26 cellular contexts compared by ENCODE assay signal in the genomic region with DNA sequence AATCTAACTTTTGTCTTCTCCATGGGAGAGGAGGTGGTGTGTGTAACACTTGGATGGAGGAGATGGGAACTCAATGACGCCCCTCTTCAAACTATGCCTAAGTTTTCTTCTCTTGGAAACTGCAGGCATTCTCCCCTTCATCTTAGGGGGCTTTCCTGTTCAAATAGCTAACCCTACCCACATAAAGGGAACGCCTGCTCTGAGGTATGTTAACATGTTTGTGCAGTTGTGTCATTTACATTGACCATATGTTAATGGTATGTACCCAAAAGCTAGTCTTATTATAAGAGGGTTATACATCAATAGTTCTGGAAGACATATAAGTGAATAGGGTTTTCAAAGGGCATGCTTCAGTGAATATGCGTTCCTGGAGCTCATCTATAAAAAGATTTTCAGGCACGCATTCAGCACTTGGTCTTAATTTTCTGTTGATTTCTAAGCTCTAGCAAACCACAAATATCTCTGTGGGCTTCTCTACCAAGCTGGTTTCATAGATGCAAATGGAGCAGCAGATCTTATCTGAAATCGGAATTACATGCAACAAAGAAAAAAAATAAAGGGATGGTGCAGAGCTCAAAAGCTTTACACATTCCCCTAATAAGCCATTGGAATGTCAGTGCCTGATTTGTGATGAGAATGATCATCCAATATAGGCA.
"Had no signal": no experiment of that assay in that cellular context is flagged by ENCODE, and none has a peak within 500 bp of the region (broad histone marks: within the 10 kb centered on the region; RNA-seq: fewer than 3 reads in every experiment).

No MANE protein-coding gene starts in this region.

- H3K4me1 Mint-ChIP-seq: activated B cell treated with CpG ODN at 0.5 μM for 24 hours; activated T-helper 17 cell treated with anti-CD3 and anti-CD28 coated beads, Interleukin-2, amount 50 U/mL, for 72 hours; central memory CD8-positive, alpha-beta T cell had no signal

- H3K27me3 ChIP-seq: brain microvascular endothelial cell had no signal

- H3K27ac ChIP-seq: brain microvascular endothelial cell, coronary artery, WERI-Rb-1 had no signal

- H3K4me3 ChIP-seq: coronary artery had no signal

- H3K4me3 Mint-ChIP-seq: activated B cell treated with CpG ODN at 0.5 μM for 24 hours; activated CD8-positive, alpha-beta T cell treated with anti-CD3 and anti-CD28 coated beads for 36 hours; activated naive CD8-positive, alpha-beta T cell; activated T-cell treated with anti-CD3 and anti-CD28 coated beads, Interleukin-2, amount 50 U/mL, for 4 hours; activated T-helper 17 cell treated with anti-CD3 and anti-CD28 coated beads, Interleukin-2, amount 50 U/mL, for 72 hours; central memory CD8-positive, alpha-beta T cell; T-helper 2 cell treated with Interferon-gamma antibody and Interleukin-4, amounts not matched to agents 5 μg/mL and 100 μg/mL, for 36 hours had no signal

- H3K27me3 Mint-ChIP-seq: activated B cell treated with CpG ODN at 0.5 μM for 24 hours; activated CD8-positive, alpha-beta T cell treated with anti-CD3 and anti-CD28 coated beads for 36 hours; activated naive CD8-positive, alpha-beta T cell; activated T-helper 17 cell treated with anti-CD3 and anti-CD28 coated beads, Interleukin-2, amount 50 U/mL, for 72 hours; central memory CD8-positive, alpha-beta T cell had no signal

- DNase-seq: activated B cell treated with CpG ODN at 0.5 μM for 24 hours; activated CD4-positive, alpha-beta T cell treated with anti-CD3 and anti-CD28 coated beads for 48 hours; activated CD4-positive, alpha-beta T cell treated with anti-CD3 and anti-CD28 coated beads, Interleukin-2, amount 50 U/mL, for 1 hour; activated CD4-positive, alpha-beta T cell treated with anti-CD3 and anti-CD28 coated beads, Interleukin-2, amount 50 U/mL, for 48 hours; activated CD8-positive, alpha-beta memory T cell treated with anti-CD3 and anti-CD28 coated beads for 24 hours; activated CD8-positive, alpha-beta T cell treated with anti-CD3 and anti-CD28 coated beads for 36 hours; activated effector memory CD4-positive, alpha-beta T cell treated with Interleukin-2 at 50 U/mL for 16 hours; activated gamma-delta T cell treated with Interleukin-2 at 50 U/mL for 16 hours; activated naive CD4-positive, alpha-beta T cell treated with anti-CD3 and anti-CD28 coated beads, Interleukin-2, amount 50 U/mL, for 16 hours; activated naive CD4-positive, alpha-beta T cell treated with Interleukin-2 at 50 U/mL for 16 hours; activated T-cell treated with anti-CD3 and anti-CD28 coated beads, Interleukin-2, amount 50 U/mL, for 4 hours; amniotic stem cell; anterior cingulate cortex; brain microvascular endothelial cell; dermis blood vessel endothelial cell; effector CD4-positive, alpha-beta T cell; foreskin fibroblast; head of caudate nucleus; hippocampal formation; T1000; WERI-Rb-1 had no signal

- H3K36me3 ChIP-seq: brain microvascular endothelial cell, WERI-Rb-1 had no signal

- H3K27ac Mint-ChIP-seq: activated B cell treated with CpG ODN at 0.5 μM for 24 hours; activated CD8-positive, alpha-beta T cell treated with anti-CD3 and anti-CD28 coated beads for 36 hours; activated naive CD8-positive, alpha-beta T cell; activated T-helper 17 cell treated with anti-CD3 and anti-CD28 coated beads, Interleukin-2, amount 50 U/mL, for 72 hours; T-helper 2 cell treated with Interferon-gamma antibody and Interleukin-4, amounts not matched to agents 5 μg/mL and 100 μg/mL, for 36 hours had no signal

- H3K36me3 Mint-ChIP-seq: activated naive CD8-positive, alpha-beta T cell had no signal
